ENCODE assay signal across 8 cellular contexts in genomic region chr9:96655198-96655851, GRCh38. TPM values are rescaled to one million over a fixed set of nuclear protein-coding genes. Genes with fewer than 3 reads are reported as not detected.
DNase-seq lines count a peak whose midpoint lies in the region; ATAC-seq, FAIRE-seq and TF ChIP-seq lines count a peak whose summit lies in the region.

Gene PRXL2C, minus strand, starts transcription at chr9:96655317. Its CDS starts 36 bp downstream, at chr9:96655281.

- WGBS in A549 (ENCODE audit: missing lambda C conversion rate): 7% methylated on average over 22 of the region's 57 CpGs

- TF ChIP-seq CTCF in A549 (IDR thresholded peaks at IDR 0.05) (no peak; the same call in 2 of the 3 replicates), PC-9 (conservative IDR thresholded peaks at IDR 0.05) (no peak), fibroblast of lung (conservative IDR thresholded peaks at IDR 0.05 in 1 of 2, IDR thresholded peaks at IDR 0.05 in 1 of 2; ENCODE audit: low read depth in 1 of 2, low read length in 2 of 2) (no peak), natural killer cell (IDR thresholded peaks at IDR 0.05) (no peak)

- TF ChIP-seq POLR2A in A549 (IDR thresholded peaks at IDR 0.05; ENCODE audit: low read length): peak; percentile 43

- no peak for TF ChIP-seq EP300 in A549 (IDR thresholded peaks at IDR 0.05)

- POLR2A ChIA-PET in A549 (lab: Yijun Ruan, JAX) (interaction anchor here (0.5 kb wide), 2 partner anchors 296 to 1807 kb away, joined by 3 to 4 read pairs; no protein-coding TSS in a partner anchor), PC-9 (lab: Charles Lee; ENCODE audit: unreplicated experiment) (interaction anchor here (0.6 to 1.3 kb wide), 3 partner anchors 20 to 419 kb away, joined by 3 to 11 read pairs (median 5); no protein-coding TSS in a partner anchor)

- no peak; a peak in 1 of 5 replicates for TF ChIP-seq RAD21 in A549 (conservative IDR thresholded peaks at IDR 0.05 in 1 of 2, IDR thresholded peaks at IDR 0.05 in 1 of 2)

- H4K20me1 ChIP-seq in PC-9 (ENCODE audit: insufficient read depth): no peaks in the 10 kb centered on the region
- no peaks in the 10 kb centered on the region for H4K20me1 ChIP-seq in fibroblast of lung (ENCODE audit: control insufficient read depth, extremely low read depth, insufficient read depth, low read length)

- H2AFZ ChIP-seq in PC-9 (peak within 1 kb of the TSS; percentile 83), fibroblast of lung (ENCODE audit: low read length) (peak within 1 kb of the TSS; percentile 48)

- peaks cover 5 to 6% of the 10 kb centered on the region in 2 donors for H3K27me3 Mint-ChIP-seq in natural killer cell (ENCODE audit: low read depth in 2 of 2)
- peaks cover 0 to 16% of the 10 kb centered on the region in 2 donors for H3K27me3 Mint-ChIP-seq in stimulated activated naive B cell treated with anti-CD40 and anti-IgM and Interleukin-4, amounts not matched to agents 10 μg/mL and 1 μg/mL and 100 μg/mL, for 72 hours

- intact Hi-C loops in PC-9 (cut with micrococcal nuclease; ENCODE audit: unreplicated experiment): loop anchor here (2.0 to 10.0 kb wide), 3 partner anchors 89 to 241 kb away; partner anchors contain the start of gene ZNF367
- intact Hi-C loops in natural killer cell (cut with micrococcal nuclease): loop anchor here (10.0 kb wide), 1 partner anchor 201 kb away; the partner anchor contains the start of gene HABP4

- H3K4me1 Mint-ChIP-seq in natural killer cell: peaks cover 17 to 20% of the 10 kb centered on the region in 2 donors
- H3K4me1 Mint-ChIP-seq in stimulated activated naive B cell treated with anti-CD40 and anti-IgM and Interleukin-4, amounts not matched to agents 10 μg/mL and 1 μg/mL and 100 μg/mL, for 72 hours: peaks cover 13 to 27% of the 10 kb centered on the region in 2 donors

- no TSS peak for BruUV-seq in PC-9 (replicated peaks; lab: Mats Ljungman, UMichigan)

- peak within 1 kb of the TSS; percentile 93 for H3K4me3 Mint-ChIP-seq in natural killer cell
- peak within 1 kb of the TSS; percentile 85 to 91 for H3K4me3 Mint-ChIP-seq in stimulated activated naive B cell treated with anti-CD40 and anti-IgM and Interleukin-4, amounts not matched to agents 10 μg/mL and 1 μg/mL and 100 μg/mL, for 72 hours

- peak within 1 kb of the TSS; percentile 83 to 93 for H3K27ac ChIP-seq in A549
- peak within 1 kb of the TSS; percentile 66 for H3K27ac ChIP-seq in PC-9
- peak within 1 kb of the TSS; percentile 97 for H3K27ac ChIP-seq in fibroblast of lung (ENCODE audit: insufficient read depth, low read length)

- peak within 1 kb of the TSS; percentile 92 to 96 for H3K27ac Mint-ChIP-seq in natural killer cell
- peak within 1 kb of the TSS; percentile 97 for H3K27ac Mint-ChIP-seq in stimulated activated naive B cell treated with anti-CD40 and anti-IgM and Interleukin-4, amounts not matched to agents 10 μg/mL and 1 μg/mL and 100 μg/mL, for 72 hours

- ATAC-seq in A549: peak; percentile 82 to 84
- peak; percentile 24 for ATAC-seq in GM18873 (IDR thresholded peaks at IDR 0.05; ENCODE audit: low FRiP score, unreplicated experiment)
- peak; percentile 59 for ATAC-seq in HG03159 (IDR thresholded peaks at IDR 0.05; ENCODE audit: unreplicated experiment)
- ATAC-seq in natural killer cell: peak; percentile 67 to 86 (median 72)
- peak; percentile 85 to 88 for ATAC-seq in stimulated activated naive B cell treated with anti-CD40 and anti-IgM and Interleukin-4, amounts not matched to agents 10 μg/mL and 1 μg/mL and 100 μg/mL, for 72 hours (replicated peaks)

- H3K9ac ChIP-seq in fibroblast of lung (ENCODE audit: insufficient read depth, low read length): peak within 1 kb of the TSS; percentile 96

- H3F3A ChIP-seq in PC-9 (ENCODE audit: insufficient read depth, low read depth): peaks cover 33% of the 10 kb centered on the region

- H3K4me1 ChIP-seq in A549 (peaks cover 7% of the 10 kb centered on the region; the same call in 1 of the 3 replicates), PC-9 (replicated peaks; ENCODE audit: insufficient read depth) (peaks cover 17% of the 10 kb centered on the region), fibroblast of lung (ENCODE audit: control insufficient read depth, extremely low read depth, insufficient read depth, low read length) (no peaks in the 10 kb centered on the region)

- peak within 1 kb of the TSS; percentile 78 for H3K4me2 ChIP-seq in A549
- peak within 1 kb of the TSS; percentile 76 for H3K4me2 ChIP-seq in PC-9
- H3K4me2 ChIP-seq in fibroblast of lung (ENCODE audit: extremely low read depth, insufficient read depth, low read length): peak within 1 kb of the TSS; percentile 92

- CTCF ChIA-PET in A549 (lab: Yijun Ruan, JAX) (interaction anchor here (0.9 to 1.4 kb wide), 3 partner anchors 13 to 229 kb away, joined by 3 to 4 read pairs (median 3); no protein-coding TSS in a partner anchor), PC-9 (lab: Charles Lee) (interaction anchor here (0.6 to 1.2 kb wide), 2 partner anchors 10 to 36 kb away, joined by 3 to 4 read pairs; no protein-coding TSS in a partner anchor)

- H3K9me3 ChIP-seq in A549 (no peaks in the 10 kb centered on the region), PC-9 (ENCODE audit: insufficient read depth, low read depth) (no peaks in the 10 kb centered on the region), fibroblast of lung (ENCODE audit: control insufficient read depth, insufficient read depth, low read depth, low read length) (no peaks in the 10 kb centered on the region)

- no peaks in the 10 kb centered on the region for H3K9me2 ChIP-seq in PC-9 (ENCODE audit: insufficient read depth)

- H3K36me3 Mint-ChIP-seq in natural killer cell: no peaks in the 10 kb centered on the region
- peaks cover 1 to 13% of the 10 kb centered on the region in 2 donors for H3K36me3 Mint-ChIP-seq in stimulated activated naive B cell treated with anti-CD40 and anti-IgM and Interleukin-4, amounts not matched to agents 10 μg/mL and 1 μg/mL and 100 μg/mL, for 72 hours

- FAIRE-seq in A549 (lab: Jason Lieb, UNC): no peak

- H3K4me3 ChIP-seq in A549 (peak within 1 kb of the TSS; percentile 64), PC-9 (peak within 1 kb of the TSS; percentile 84), fibroblast of lung (replicated peaks in 1 of 4; ENCODE audit: control extremely low read depth in 1 of 4, insufficient read depth in 1 of 4, low read depth in 3 of 4, low read length in 4 of 4) (peak within 1 kb of the TSS; percentile 69 to 82 (median 72))

- H3K27me3 ChIP-seq in PC-9 (ENCODE audit: insufficient read depth, low read depth) (no peaks in the 10 kb centered on the region), fibroblast of lung (ENCODE audit: control insufficient read depth, insufficient read depth, low read length) (no peaks in the 10 kb centered on the region)

- DNase-seq in A549 (ENCODE audit: low read depth in 1 of 2, low spot score in 1 of 2) (peak; percentile 55 to 77), PC-9 (no peak), fibroblast of lung (ENCODE audit: low read depth in 2 of 2) (peak; percentile 65 to 70), natural killer cell (peak; percentile 78)
- peak; percentile 63 to 70 for DNase-seq in activated T-helper 1 cell treated with anti-CD3 and anti-CD28 coated beads, Interleukin-2, amount 50 U/mL, for 16 hours (ENCODE audit: low read depth in 1 of 2, low spot score in 1 of 2)
- peak; percentile 68 for DNase-seq in stimulated activated naive B cell treated with anti-CD40 and anti-IgM and Interleukin-4, amounts not matched to agents 10 μg/mL and 1 μg/mL and 100 μg/mL, for 72 hours

- H3K9me3 Mint-ChIP-seq in natural killer cell: no peaks in the 10 kb centered on the region
- no peaks in the 10 kb centered on the region for H3K9me3 Mint-ChIP-seq in stimulated activated naive B cell treated with anti-CD40 and anti-IgM and Interleukin-4, amounts not matched to agents 10 μg/mL and 1 μg/mL and 100 μg/mL, for 72 hours

- H3K79me2 ChIP-seq in PC-9 (ENCODE audit: low read depth): no peaks in the 10 kb centered on the region
- H3K79me2 ChIP-seq in fibroblast of lung (ENCODE audit: control insufficient read depth, insufficient read depth, low read length): peaks cover 3% of the 10 kb centered on the region

- no peaks in the 10 kb centered on the region for H3K36me3 ChIP-seq in PC-9 (ENCODE audit: low read depth)
- H3K36me3 ChIP-seq in fibroblast of lung (ENCODE audit: control insufficient read depth, insufficient read depth, low read length): peaks cover 2% of the 10 kb centered on the region

TF ChIP-seq in A549, 52 proteins besides CTCF, POLR2A, EP300 and RAD21 (continues in another document):
- peak; percentile 9 to 17; a peak in 2 of 5 replicates for TF ChIP-seq JUN (IDR thresholded peaks at IDR 0.05)
- TF ChIP-seq JUNB (IDR thresholded peaks at IDR 0.05): no peak
- no peak for TF ChIP-seq KDM5A (IDR thresholded peaks at IDR 0.05)
- TF ChIP-seq MAX (IDR thresholded peaks at IDR 0.05): peak; percentile 46
- no peak for TF ChIP-seq HOXB13 (CRISPR knock-in tag; IDR thresholded peaks at IDR 0.05; ENCODE audit: low read depth)
- TF ChIP-seq TFCP2L1 (CRISPR knock-in tag; IDR thresholded peaks at IDR 0.05): 0 out of 2 replicates have a peak, but pooled peaks have one; percentile 37
- TF ChIP-seq RCOR1 (IDR thresholded peaks at IDR 0.05; ENCODE audit: low read depth, low read length): no peak
- no peak for TF ChIP-seq HEYL (CRISPR knock-in tag; IDR thresholded peaks at IDR 0.05)
- TF ChIP-seq EHMT2 (IDR thresholded peaks at IDR 0.05; ENCODE audit: low read depth): no peak
- no peak for TF ChIP-seq GATA3 (IDR thresholded peaks at IDR 0.05; ENCODE audit: borderline replicate concordance)
- no peak for TF ChIP-seq ZC3H11A (IDR thresholded peaks at IDR 0.05)
- TF ChIP-seq FOSL2 (IDR thresholded peaks at IDR 0.05): no peak
- TF ChIP-seq FOSL2 (CRISPR knock-in tag; IDR thresholded peaks at IDR 0.05): no peak; the same call in 1 of the 2 replicates
- TF ChIP-seq PHF8 (IDR thresholded peaks at IDR 0.05; ENCODE audit: borderline replicate concordance, low read depth): no peak

RNA-seq across cellular contexts. Expression of gene PRXL2C, which starts in this region (rescaled TPM):
- polyA plus RNA-seq in A549 (2011; rRNA removed) (10.2 and 11.4 TPM in 2 replicates), A549 (2017; fragmentation: RNase III; extraction: RNeasy Plus Mini Kit Qiagen cat#74134 plus additional on column Dnase treatment) (7.6 to 7.9 TPM (median 7.7 TPM) in 3 replicates), fibroblast of lung (24.5 and 31.2 TPM in 2 replicates)
- 4.4 and 5.6 TPM in 2 replicates for polyA plus RNA-seq in A549 (2012; cell fraction: cytosol; rRNA removed)
- polyA plus RNA-seq in A549 (2012; cell fraction: nucleus; rRNA removed): 1.4 and 1.9 TPM in 2 replicates
- 6.3 and 6.6 TPM in 2 replicates for polyA minus RNA-seq in A549 (2011; rRNA and poly(A)+ RNA removed)
- total RNA-seq in PC-9 (2021) (7.6 and 8.5 TPM in 2 replicates), fibroblast of lung (29.3 and 64.4 TPM in 2 replicates), natural killer cell (10 to 100 TPM; 20.8 to 27.0 (median 22.1) TPM)
- polyA plus RNA-seq in fibroblast of lung (2012): 21.7 and 24.7 TPM in 2 replicates
- polyA minus RNA-seq in fibroblast of lung (ENCODE audit: low replicate concordance): 12.8 and 19.9 TPM in 2 replicates

Comparison
In these comparisons a context has a peak if more than half of its experiments do, and no peak if none do; other contexts are left out.
1. ATAC-seq: peak in every context shown above with its lines; median percentile 86 in stimulated activated naive B cell treated with anti-CD40 and anti-IgM and Interleukin-4, amounts not matched to agents 10 μg/mL and 1 μg/mL and 100 μg/mL, for 72 hours; 83 in A549; 72 in natural killer cell; 59 in HG03159; 24 in GM18873.
2. DNase-seq: peak in A549 (2 of 2), activated T-helper 1 cell treated with anti-CD3 and anti-CD28 coated beads, Interleukin-2, amount 50 U/mL, for 16 hours (2 of 2), fibroblast of lung (2 of 2), natural killer cell (single experiment) and stimulated activated naive B cell treated with anti-CD40 and anti-IgM and Interleukin-4, amounts not matched to agents 10 μg/mL and 1 μg/mL and 100 μg/mL, for 72 hours (single experiment); none in PC-9 (0 of 2).
3. Peak in every context shown above with its lines, with median percentiles within 50 percentile points of each other: H3K27ac ChIP-seq, H3K4me2 ChIP-seq and H3K4me3 ChIP-seq.